Comparison of ENCODE assay signal across 9 cellular contexts in the genomic region with DNA sequence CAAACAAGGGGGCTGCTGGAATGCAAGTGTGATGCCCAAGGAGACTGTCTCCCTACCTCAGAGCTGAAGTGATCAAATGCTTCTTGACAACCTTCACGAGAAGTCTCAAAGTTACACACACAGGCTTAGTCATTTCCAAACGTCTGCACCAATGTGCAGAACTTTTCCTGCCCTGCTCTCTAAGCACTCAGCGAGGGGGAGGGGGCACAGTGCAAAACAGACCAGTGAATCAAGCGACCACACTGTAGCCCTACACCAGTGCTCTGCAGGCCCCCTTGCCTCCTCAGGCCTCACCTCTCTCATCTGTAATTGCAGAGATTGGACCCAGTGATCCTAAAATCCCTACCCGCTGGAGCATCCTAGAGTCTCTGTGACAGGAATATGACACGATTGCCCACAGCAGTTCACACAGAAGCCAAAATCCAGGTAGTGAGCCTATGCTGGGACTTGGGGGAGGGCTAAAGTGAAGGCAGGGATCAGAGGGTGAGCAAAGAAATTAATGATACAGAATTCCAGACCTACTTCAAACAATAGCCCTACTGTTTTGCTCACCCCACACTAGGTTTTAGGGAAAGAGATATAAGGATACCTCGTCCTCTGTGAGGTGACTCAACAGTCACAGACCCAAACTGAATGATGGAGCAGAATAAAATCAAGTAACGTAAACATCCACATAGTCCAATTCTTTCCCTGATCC. TPM values are rescaled to one million over a fixed set of nuclear protein-coding genes. Genes with fewer than 3 reads are reported as not detected.
DNase-seq lines count a peak whose midpoint lies in the region; ATAC-seq and TF ChIP-seq lines count a peak whose summit lies in the region.
"Had no signal": no experiment of that assay in that cellular context is flagged by ENCODE, and none has a peak within 500 bp of the region (broad histone marks: within the 10 kb centered on the region; RNA-seq: fewer than 3 reads in every experiment).

No MANE protein-coding gene starts in this region.

- H3K36me3 ChIP-seq in Caco-2 (ENCODE audit: control insufficient read depth, insufficient read depth, low read length) = no peaks in the 10 kb centered on the region

- peaks cover 59% of the 10 kb centered on the region for H3K4me1 Mint-ChIP-seq in T-helper 1 cell treated with Interleukin-12 subunit alpha and Interleukin-12 subunit beta and Interleukin-4 antibody, amounts not matched to agents 30 μg/mL and 1 μg/mL, for 36 hours (ENCODE audit: low read depth)
- H3K4me1 Mint-ChIP-seq in effector memory CD8-positive, alpha-beta T cell (ENCODE audit: low read depth in 2 of 2) = peaks cover 52 to 73% of the 10 kb centered on the region in 2 donors
- H3K4me1 Mint-ChIP-seq in Caco-2 (ENCODE audit: low read depth, unreplicated experiment) = peaks cover 11% of the 10 kb centered on the region

- no peaks in the 10 kb centered on the region for H3K4me1 ChIP-seq in Caco-2

- ATAC-seq in GM18511 (IDR thresholded peaks at IDR 0.05; ENCODE audit: unreplicated experiment) = peak; percentile 44
- ATAC-seq in effector memory CD8-positive, alpha-beta T cell (replicated peaks) = no peak

- no peak for DNase-seq in effector memory CD8-positive, alpha-beta T cell
- peak in 2 of 3 donors; percentile 52 to 56 for DNase-seq in stimulated activated CD4-positive, alpha-beta T cell treated with anti-CD3 and anti-CD28 coated beads, Interleukin-12 subunit alpha, Interleukin-12 subunit beta, amount 100 ng/mL, for 48 hours (ENCODE audit: low read depth in 2 of 3, low spot score in 1 of 3)
- DNase-seq in NCI-H2029 treated with DMSO at 0.1 percent for 48 hours (lab: John Stamatoyannopoulos, UW) (no peak), Caco-2 (no peak), anterior cingulate cortex (lab: John Stamatoyannopoulos, UW) (no peak), NCI-H446 treated with DMSO at 0.1 percent for 48 hours (lab: John Stamatoyannopoulos, UW) (no peak)
- DNase-seq: GOT3 had no signal

- H3K9me3 ChIP-seq in Caco-2 = no peaks in the 10 kb centered on the region

- H3K27ac Mint-ChIP-seq in T-helper 1 cell treated with Interleukin-12 subunit alpha and Interleukin-12 subunit beta and Interleukin-4 antibody, amounts not matched to agents 30 μg/mL and 1 μg/mL, for 36 hours = peak overlapping the region; percentile 88
- H3K27ac Mint-ChIP-seq in effector memory CD8-positive, alpha-beta T cell = peak overlapping the region; percentile 49 to 92
- H3K27ac Mint-ChIP-seq in Caco-2 (ENCODE audit: unreplicated experiment) = no peak overlapping the region

- no peaks in the 10 kb centered on the region for H3K9me3 Mint-ChIP-seq in T-helper 1 cell treated with Interleukin-12 subunit alpha and Interleukin-12 subunit beta and Interleukin-4 antibody, amounts not matched to agents 30 μg/mL and 1 μg/mL, for 36 hours
- no peaks in the 10 kb centered on the region for H3K9me3 Mint-ChIP-seq in effector memory CD8-positive, alpha-beta T cell
- no peaks in the 10 kb centered on the region for H3K9me3 Mint-ChIP-seq in Caco-2 (ENCODE audit: unreplicated experiment)

- POLR2A ChIA-PET in Caco-2 (lab: Charles Lee) = no interaction called here

- peak overlapping the region; percentile 82 for H3K4me3 Mint-ChIP-seq in T-helper 1 cell treated with Interleukin-12 subunit alpha and Interleukin-12 subunit beta and Interleukin-4 antibody, amounts not matched to agents 30 μg/mL and 1 μg/mL, for 36 hours
- H3K4me3 Mint-ChIP-seq in effector memory CD8-positive, alpha-beta T cell = peak overlapping the region; percentile 70 to 79
- H3K4me3 Mint-ChIP-seq in Caco-2 (ENCODE audit: unreplicated experiment) = no peak overlapping the region

- no TSS peak for BruUV-seq in Caco-2 (replicated peaks; lab: Mats Ljungman, UMichigan)

- H3K27me3 ChIP-seq in Caco-2 (replicated peaks; ENCODE audit: control insufficient read depth, insufficient read depth, low read length) = no peaks in the 10 kb centered on the region

- intact Hi-C loops in Caco-2 (cut with micrococcal nuclease; ENCODE audit: unreplicated experiment) = no loop called here

- CTCF ChIA-PET in Caco-2 (lab: Charles Lee) = no interaction called here

- H3K4me3 ChIP-seq in Caco-2 (ENCODE audit: low read depth, low read length) = no peak overlapping the region

- peaks cover 25% of the 10 kb centered on the region for H3K36me3 Mint-ChIP-seq in T-helper 1 cell treated with Interleukin-12 subunit alpha and Interleukin-12 subunit beta and Interleukin-4 antibody, amounts not matched to agents 30 μg/mL and 1 μg/mL, for 36 hours (ENCODE audit: low read depth)
- H3K36me3 Mint-ChIP-seq in effector memory CD8-positive, alpha-beta T cell (ENCODE audit: insufficient read depth) = peaks cover 16% of the 10 kb centered on the region
- no peaks in the 10 kb centered on the region for H3K36me3 Mint-ChIP-seq in Caco-2 (ENCODE audit: insufficient read depth, unreplicated experiment)

- no peaks in the 10 kb centered on the region for H3K27me3 Mint-ChIP-seq in T-helper 1 cell treated with Interleukin-12 subunit alpha and Interleukin-12 subunit beta and Interleukin-4 antibody, amounts not matched to agents 30 μg/mL and 1 μg/mL, for 36 hours (ENCODE audit: low read depth)
- no peaks in the 10 kb centered on the region for H3K27me3 Mint-ChIP-seq in effector memory CD8-positive, alpha-beta T cell
- no peaks in the 10 kb centered on the region for H3K27me3 Mint-ChIP-seq in Caco-2 (ENCODE audit: insufficient read depth, unreplicated experiment)

- no peak for TF ChIP-seq CTCF in Caco-2 (IDR thresholded peaks at IDR 0.05; ENCODE audit: insufficient read depth in 1 of 2, low read depth in 1 of 2, low read length in 1 of 2, severe bottlenecking in 1 of 2, unreplicated experiment in 1 of 2)

RNA-seq across cellular contexts. Expression of a gene that starts 56.4 kb away (rescaled TPM):
- total RNA-seq in Caco-2 (2022) = 14.2 and 15.2 TPM in 2 replicates

Comparison
In these comparisons a context has a peak if more than half of its experiments do, and no peak if none do; other contexts are left out.
1. DNase-seq: peak in stimulated activated CD4-positive, alpha-beta T cell treated with anti-CD3 and anti-CD28 coated beads, Interleukin-12 subunit alpha, Interleukin-12 subunit beta, amount 100 ng/mL, for 48 hours (2 of 3); none in effector memory CD8-positive, alpha-beta T cell (0 of 3), NCI-H2029 treated with DMSO at 0.1 percent for 48 hours (single experiment), Caco-2 (0 of 2), anterior cingulate cortex (0 of 58) and NCI-H446 treated with DMSO at 0.1 percent for 48 hours (single experiment).